8 cellular contexts compared by ENCODE assay signal in genomic region chr22:20494978-20495860, GRCh38. TPM values are rescaled to one million over a fixed set of nuclear protein-coding genes. Genes with fewer than 3 reads are reported as not detected.
DNase-seq lines count a peak whose midpoint lies in the region; ATAC-seq, FAIRE-seq and TF ChIP-seq lines count a peak whose summit lies in the region.

KLHL22 (minus strand) TSS chr22:20495795; CDS start chr22:20489211, 6,584 bp downstream.

- WGBS in heart left ventricle, 4 donors = 1 to 2% (median 1%) methylated on average over 27 to 108 of the region's 108 CpGs
- WGBS in pancreas, 2 donors = 1% methylated on average over 45 to 108 of the region's 108 CpGs

- H3K27me3 Mint-ChIP-seq in activated naive CD8-positive, alpha-beta T cell treated with anti-CD3 and anti-CD28 coated beads, Interleukin-2, amount 10 ng/mL, durations not matched to agents 7 days and 5 days = no peaks in the 10 kb centered on the region

- peak in 1 of 12 donors; percentile 3 for TF ChIP-seq CTCF in heart left ventricle (IDR thresholded peaks at IDR 0.05)
- no peak for TF ChIP-seq CTCF in pancreas (IDR thresholded peaks at IDR 0.05)

- intact Hi-C loops in heart left ventricle (cut with DNase I) (loop anchor here in 5 of 10 donors (5.0 kb wide), 2 partner anchors 73 to 78 kb away; no protein-coding TSS in a partner anchor), pancreas (cut with DNase I) (loop anchor here in 1 of 3 donors (10.0 kb wide), 1 partner anchor 70 kb away; no protein-coding TSS in a partner anchor)

- H3K4me1 ChIP-seq in heart left ventricle (peaks cover 0 to 23% (median 16%) of the 10 kb centered on the region in 12 donors), pancreas (peaks cover 0 to 6% (median 5%) of the 10 kb centered on the region in 3 donors)

- no peaks in the 10 kb centered on the region for H3K9me3 Mint-ChIP-seq in activated naive CD8-positive, alpha-beta T cell treated with anti-CD3 and anti-CD28 coated beads, Interleukin-2, amount 10 ng/mL, durations not matched to agents 7 days and 5 days

- peak within 1 kb of the TSS; percentile 98 for H3K4me3 Mint-ChIP-seq in activated naive CD8-positive, alpha-beta T cell treated with anti-CD3 and anti-CD28 coated beads, Interleukin-2, amount 10 ng/mL, durations not matched to agents 7 days and 5 days

- peak within 1 kb of the TSS; percentile 79 to 99 (median 94) for H3K27ac ChIP-seq in heart left ventricle
- H3K27ac ChIP-seq in pancreas = peak within 1 kb of the TSS; percentile 67 to 91 (median 80)

- H3K27ac Mint-ChIP-seq in activated naive CD8-positive, alpha-beta T cell treated with anti-CD3 and anti-CD28 coated beads, Interleukin-2, amount 10 ng/mL, durations not matched to agents 7 days and 5 days = peak within 1 kb of the TSS; percentile 90

- no peak; the same call in none of the 2 replicates for TF ChIP-seq POLR2A in GM12891 (IDR thresholded peaks at IDR 0.05; ENCODE audit: low read depth, low read length)
- peak in 1 of 2 donors; percentile 23 for TF ChIP-seq POLR2A in heart left ventricle (IDR thresholded peaks at IDR 0.05)

- POLR2A ChIA-PET in activated naive CD8-positive, alpha-beta T cell treated with anti-CD3 and anti-CD28 coated beads, Interleukin-2, amount 10 ng/mL, durations not matched to agents 7 days and 5 days (lab: Charles Lee) = interaction anchor here (0.5 to 2.2 kb wide), 8 partner anchors 12 to 233 kb away, joined by 3 to 11 read pairs (median 4); partner anchors contain the start of gene MED15

- H3K4me3 ChIP-seq in heart left ventricle (peak within 1 kb of the TSS; percentile 69 to 97 (median 82)), pancreas (peak within 1 kb of the TSS; percentile 55 to 80 (median 74))

- FAIRE-seq in GM12891 (lab: Jason Lieb, UNC) (no peak), pancreas (lab: Jason Lieb, UNC) (no peak)

- H3K36me3 ChIP-seq in heart left ventricle (peaks cover 0 to 6% (median 0%) of the 10 kb centered on the region in 9 donors), pancreas (no peaks in the 10 kb centered on the region)

- H3K27me3 ChIP-seq in heart left ventricle = no peaks in the 10 kb centered on the region
- H3K27me3 ChIP-seq in pancreas = no peaks in the 10 kb centered on the region

- H3K36me3 Mint-ChIP-seq in activated naive CD8-positive, alpha-beta T cell treated with anti-CD3 and anti-CD28 coated beads, Interleukin-2, amount 10 ng/mL, durations not matched to agents 7 days and 5 days = peaks cover 5% of the 10 kb centered on the region

- H3K9me3 ChIP-seq in heart left ventricle (no peaks in the 10 kb centered on the region), pancreas (no peaks in the 10 kb centered on the region)

- DNase-seq in A172 (ENCODE audit: low spot score) (no peak), GM12891 (ENCODE audit: insufficient read length, low spot score) (peak; percentile 57), NCI-H2171 treated with DMSO at 0.1 percent for 48 hours (lab: John Stamatoyannopoulos, UW) (peak; percentile 35), heart left ventricle (peak; percentile 30 to 76 (median 47)), pancreas (peak in 4 of 6 donors; percentile 24 to 84 (median 61)), T1000 (lab: John Stamatoyannopoulos, UW) (no peak)
- DNase-seq in activated naive CD8-positive, alpha-beta T cell treated with anti-CD3 and anti-CD28 coated beads, Interleukin-2, amount 10 ng/mL, durations not matched to agents 7 days and 5 days = no peak

- ATAC-seq in HG02763 (IDR thresholded peaks at IDR 0.05; ENCODE audit: unreplicated experiment) (peak; percentile 45), heart left ventricle (peak in 3 of 4 donors; percentile 4 to 45 (median 40)), pancreas (peak; percentile 7 to 43 (median 12))
- no peak for ATAC-seq in activated naive CD8-positive, alpha-beta T cell treated with anti-CD3 and anti-CD28 coated beads, Interleukin-2, amount 10 ng/mL, durations not matched to agents 7 days and 5 days (ENCODE audit: low read depth)

- peaks cover 21% of the 10 kb centered on the region for H3K4me1 Mint-ChIP-seq in activated naive CD8-positive, alpha-beta T cell treated with anti-CD3 and anti-CD28 coated beads, Interleukin-2, amount 10 ng/mL, durations not matched to agents 7 days and 5 days

TF ChIP-seq in GM12891, 5 proteins besides CTCF, POLR2A, EP300 and RAD21:
- TF ChIP-seq POLR2AphosphoS5 (IDR thresholded peaks at IDR 0.05; ENCODE audit: low read depth, low read length) (no peak), PAX5 (IDR thresholded peaks at IDR 0.05; ENCODE audit: insufficient read depth, low read length, severe bottlenecking) (peak; percentile 80)

RNA-seq across cellular contexts. Expression of gene KLHL22, which starts in this region (rescaled TPM):
- total RNA-seq in A172 (2014; rRNA removed; shearing (Covaris generic)) = 12.0 and 13.6 TPM in 2 replicates
- 12.0 TPM for polyA plus RNA-seq in GM12891 (2012; ENCODE audit: low read depth, missing spikeins)
- 10 to 100 TPM; 31.7 to 37.3 TPM for total RNA-seq in activated naive CD8-positive, alpha-beta T cell treated with anti-CD3 and anti-CD28 coated beads, Interleukin-2, amount 10 ng/mL, durations not matched to agents 7 days and 5 days
- total RNA-seq in heart left ventricle (10 to 100 TPM; 10.2 to 23.6 (median 17.1) TPM), pancreas (10 to 100 TPM in 4 of 6 donors, 1 to 10 TPM in 2; 9.9 to 15.0 (median 12.4) TPM)
- polyA plus RNA-seq in heart left ventricle (10 to 100 TPM; 11.3 to 14.3 TPM), pancreas (10 to 100 TPM; 22.2 to 22.9 TPM)

Comparison
In these comparisons a context has a peak if more than half of its experiments do, and no peak if none do; other contexts are left out.
1. DNase-seq: peak in GM12891 (single experiment), NCI-H2171 treated with DMSO at 0.1 percent for 48 hours (single experiment), heart left ventricle (5 of 5) and pancreas (4 of 6); none in A172 (single experiment), activated naive CD8-positive, alpha-beta T cell treated with anti-CD3 and anti-CD28 coated beads, Interleukin-2, amount 10 ng/mL, durations not matched to agents 7 days and 5 days (single experiment) and T1000 (single experiment).